Comparison of ENCODE assay signal across 15 cellular contexts in the genomic region with DNA sequence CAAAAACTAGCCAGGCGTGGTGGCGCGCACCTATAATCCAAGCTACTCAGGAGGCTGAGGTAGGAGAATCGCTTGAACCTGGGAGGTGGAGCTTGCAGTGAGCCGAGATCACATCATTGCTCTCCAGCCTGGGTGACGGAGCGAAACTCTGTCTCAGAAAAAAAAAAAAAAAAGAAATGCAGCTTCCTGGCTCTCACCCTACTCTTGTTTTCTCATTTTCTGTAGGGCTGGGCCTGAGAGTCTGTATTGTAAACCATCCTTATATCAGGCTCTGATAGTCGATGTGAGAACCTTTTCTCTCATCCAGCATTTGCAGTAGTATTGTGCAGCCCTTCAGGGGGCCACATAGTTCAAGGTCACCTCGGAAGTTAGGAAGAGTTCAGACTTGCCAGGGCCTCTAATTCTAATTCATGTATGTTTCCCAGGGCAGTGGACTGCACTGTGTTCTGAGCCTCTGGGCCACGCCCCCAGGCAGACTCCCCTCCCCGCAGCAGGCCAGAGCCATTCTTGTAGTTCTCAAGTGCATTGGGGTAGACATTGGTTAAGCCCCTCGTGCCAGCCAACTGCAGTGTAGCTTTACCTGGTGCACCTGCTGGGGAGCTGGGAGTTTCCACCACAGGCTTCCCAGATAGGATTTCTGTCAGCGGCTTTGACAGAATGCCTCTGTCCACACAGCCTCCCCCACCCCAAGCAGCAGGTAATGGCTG. TPM values are rescaled to one million over a fixed set of nuclear protein-coding genes. Genes with fewer than 3 reads are reported as not detected.
DNase-seq lines count a peak whose midpoint lies in the region; ATAC-seq, FAIRE-seq and TF ChIP-seq lines count a peak whose summit lies in the region.
"Had no signal": no experiment of that assay in that cellular context is flagged by ENCODE, and none has a peak within 500 bp of the region (broad histone marks: within the 10 kb centered on the region; RNA-seq: fewer than 3 reads in every experiment).

No MANE protein-coding gene starts in this region.

- TF ChIP-seq POLR2A in HepG2 (IDR thresholded peaks at IDR 0.05; ENCODE audit: insufficient read depth in 1 of 2, low read depth in 2 of 2, low read length in 2 of 2) (no peak), right lobe of liver (IDR thresholded peaks at IDR 0.05) (no peak), body of pancreas (IDR thresholded peaks at IDR 0.05) (no peak)

- DNase-seq in HepG2 (ENCODE audit: low spot score) (peak; percentile 62), right lobe of liver (no peak), body of pancreas (peak; percentile 52 to 73 (median 66)), neural crest cell (ENCODE audit: low read depth, low spot score) (peak; percentile 21), aorta (no peak), lower lobe of right lung (no peak), Ammon's horn (ENCODE audit: low spot score) (no peak), Kasumi-1 (lab: John Stamatoyannopoulos, UW) (no peak)
- DNase-seq: activated CD8-positive, alpha-beta memory T cell treated with anti-CD3 and anti-CD28 coated beads, Interleukin-2, amount 50 U/mL, for 4 hours; anterior cingulate cortex; NCI-H2029 had no signal

- no peaks in the 10 kb centered on the region for H4K20me1 ChIP-seq in HepG2 (ENCODE audit: insufficient read depth, low read length)

- 56% methylated on average over 10 of the region's 13 CpGs for WGBS in HepG2 (ENCODE audit: low lambda C conversion rate)
- WGBS in right lobe of liver (ENCODE audit: insufficient coverage, low coverage, low lambda C conversion rate, missing lambda C conversion rate) = 73% methylated on average over 6 of the region's 13 CpGs
- 48 to 56% methylated on average over 13 of the region's 13 CpGs for WGBS in body of pancreas, 2 donors
- 82 to 86% methylated on average over 12 to 13 of the region's 13 CpGs for WGBS in aorta, 2 donors

- no peak overlapping the region for H2AFZ ChIP-seq in HepG2 (ENCODE audit: low read length)

- TF ChIP-seq EP300 in HepG2 (IDR thresholded peaks at IDR 0.05; ENCODE audit: low read depth in 2 of 2, low read length in 2 of 2) (peak in 1 of 2 experiments; percentile 36; a peak in 1 of 4 replicates), HepG2 (CRISPR knock-in tag; IDR thresholded peaks at IDR 0.05; ENCODE audit: borderline replicate concordance) (no peak)

- intact Hi-C loops in HepG2 (cut with micrococcal nuclease; ENCODE audit: unreplicated experiment) = loop anchor here (5.0 kb wide), 1 partner anchor 39 kb away; the partner anchor contains the start of gene PDCD4
- intact Hi-C loops in right lobe of liver (cut with DNase I) = no loop called here
- intact Hi-C loops in body of pancreas (cut with DNase I) = no loop called here
- intact Hi-C loops in aorta (cut with DNase I) = loop anchor here in 1 of 2 donors (5.0 kb wide), 1 partner anchor 34 kb away; no protein-coding TSS in a partner anchor
- intact Hi-C loops in lower lobe of right lung (cut with DNase I) = no loop called here

- H3K27ac Mint-ChIP-seq in neural crest cell (ENCODE audit: unreplicated experiment) = no peak overlapping the region
- H3K27ac Mint-ChIP-seq: B cell; dendritic cell treated with granulocyte-macrophage colony-stimulating factor and Interleukin-4, amounts not matched to agents 40 ng/mL and 50 ng/mL, for 4 days had no signal

- BruUV-seq in HepG2 (replicated peaks; lab: Mats Ljungman, UMichigan) = no TSS peak

- POLR2A ChIA-PET in HepG2 (lab: Yijun Ruan, JAX) = interaction anchor here (1.0 to 2.5 kb wide), 4 partner anchors 10 to 85 kb away, joined by 3 to 7 read pairs (median 6); partner anchors contain the start of gene PDCD4

- H3K27me3 Mint-ChIP-seq in neural crest cell (ENCODE audit: low read depth) = no peaks in the 10 kb centered on the region
- H3K27me3 Mint-ChIP-seq: B cell had no signal

- FAIRE-seq in HepG2 (lab: Jason Lieb, UNC) = peak; percentile 82

- CTCF ChIA-PET in HepG2 (lab: Yijun Ruan, JAX; ENCODE audit: low intra/inter-chr PET ratio, low total read pairs) = no interaction called here

- H3K79me2 ChIP-seq in HepG2 (ENCODE audit: insufficient read depth, low read length) = no peaks in the 10 kb centered on the region

- H3K36me3 Mint-ChIP-seq in neural crest cell (ENCODE audit: low read depth) = no peaks in the 10 kb centered on the region

- H3K4me3 ChIP-seq in HepG2 (replicated peaks in 1 of 3; ENCODE audit: insufficient read depth in 1 of 3, low read depth in 2 of 3, low read length in 3 of 3) = peak overlapping the region; percentile 43 to 62 (median 44)
- H3K4me3 ChIP-seq in right lobe of liver = no peak overlapping the region
- no peak overlapping the region for H3K4me3 ChIP-seq in body of pancreas
- no peak overlapping the region for H3K4me3 ChIP-seq in aorta (ENCODE audit: low read length in 2 of 2)
- no peak overlapping the region for H3K4me3 ChIP-seq in lower lobe of right lung
- H3K4me3 ChIP-seq: SK-N-MC had no signal

- no peak overlapping the region for H3K4me3 Mint-ChIP-seq in neural crest cell
- H3K4me3 Mint-ChIP-seq: B cell; dendritic cell treated with granulocyte-macrophage colony-stimulating factor and Interleukin-4, amounts not matched to agents 40 ng/mL and 50 ng/mL, for 4 days had no signal

- peak overlapping the region; percentile 33 for H3K27ac ChIP-seq in HepG2 (ENCODE audit: extremely low read length, insufficient read depth, low read length)
- H3K27ac ChIP-seq in right lobe of liver = no peak overlapping the region
- H3K27ac ChIP-seq in body of pancreas = peak overlapping the region; percentile 88 to 96 (median 94)
- H3K27ac ChIP-seq in aorta (ENCODE audit: low read depth in 1 of 2, low read length in 2 of 2) = peak overlapping the region; percentile 12 to 52
- no peak overlapping the region for H3K27ac ChIP-seq in lower lobe of right lung
- H3K27ac ChIP-seq: SK-N-MC, VCaP had no signal

- H3K4me2 ChIP-seq in HepG2 (ENCODE audit: low read depth, low read length) = peak overlapping the region; percentile 75

- H3K9me3 ChIP-seq in HepG2 (ENCODE audit: low read length) = no peaks in the 10 kb centered on the region
- H3K9me3 ChIP-seq in right lobe of liver = no peaks in the 10 kb centered on the region
- H3K9me3 ChIP-seq in body of pancreas = no peaks in the 10 kb centered on the region
- no peaks in the 10 kb centered on the region for H3K9me3 ChIP-seq in aorta (ENCODE audit: control insufficient read depth, low read length)
- H3K9me3 ChIP-seq in lower lobe of right lung = no peaks in the 10 kb centered on the region

- H3K4me1 Mint-ChIP-seq in neural crest cell = peaks cover 43% of the 10 kb centered on the region

- TF ChIP-seq CTCF in HepG2 (CRISPR knock-in tag; IDR thresholded peaks at IDR 0.05) = no peak
- TF ChIP-seq CTCF in right lobe of liver (IDR thresholded peaks at IDR 0.05) = no peak
- peak in 1 of 7 experiments; percentile 7 for TF ChIP-seq CTCF in body of pancreas (IDR thresholded peaks at IDR 0.05)
- no peak for TF ChIP-seq CTCF in neural crest cell (conservative IDR thresholded peaks at IDR 0.05)
- TF ChIP-seq CTCF in lower lobe of right lung (IDR thresholded peaks at IDR 0.05) = no peak

- no peaks in the 10 kb centered on the region; a peak in 2 of 5 replicates for H3K27me3 ChIP-seq in HepG2 (ENCODE audit: control insufficient read depth in 1 of 2, insufficient read depth in 2 of 2, low read length in 2 of 2)
- no peaks in the 10 kb centered on the region for H3K27me3 ChIP-seq in right lobe of liver
- no peaks in the 10 kb centered on the region for H3K27me3 ChIP-seq in body of pancreas
- no peaks in the 10 kb centered on the region for H3K27me3 ChIP-seq in aorta (ENCODE audit: control insufficient read depth in 1 of 2, insufficient read depth in 2 of 2, low read length in 1 of 2)
- no peaks in the 10 kb centered on the region for H3K27me3 ChIP-seq in lower lobe of right lung (ENCODE audit: low read depth)

- ATAC-seq in HepG2 (peak; percentile 81), right lobe of liver (no peak), body of pancreas (peak; percentile 13), aorta (ENCODE audit: low FRiP score) (no peak), lower lobe of right lung (no peak)

- no peaks in the 10 kb centered on the region for H3K36me3 ChIP-seq in HepG2 (replicated peaks in 1 of 2; ENCODE audit: control insufficient read depth in 1 of 2, insufficient read depth in 2 of 2, low read length in 2 of 2)
- H3K36me3 ChIP-seq in right lobe of liver = no peaks in the 10 kb centered on the region
- H3K36me3 ChIP-seq in body of pancreas (replicated peaks in 1 of 2; ENCODE audit: insufficient read depth in 1 of 2, low read depth in 2 of 2) = no peaks in the 10 kb centered on the region
- peaks cover 0 to 2% of the 10 kb centered on the region in 2 donors for H3K36me3 ChIP-seq in aorta (ENCODE audit: control insufficient read depth in 1 of 2, insufficient read depth in 2 of 2, low read length in 1 of 2)
- H3K36me3 ChIP-seq in lower lobe of right lung = no peaks in the 10 kb centered on the region

- TF ChIP-seq RAD21 in HepG2 (CRISPR knock-in tag; IDR thresholded peaks at IDR 0.05) = no peak

- H3K9me3 Mint-ChIP-seq in neural crest cell = no peaks in the 10 kb centered on the region
- H3K9me3 Mint-ChIP-seq: dendritic cell treated with granulocyte-macrophage colony-stimulating factor and Interleukin-4, amounts not matched to agents 40 ng/mL and 50 ng/mL, for 4 days had no signal

- in situ Hi-C loops in HepG2 (cut with HindIII; ENCODE audit: extremely low pct_ligation_motif_present, low pct_unique_long_range_greater_than_20kb) = no loop called here

- peaks cover 90% of the 10 kb centered on the region for H3K4me1 ChIP-seq in HepG2 (ENCODE audit: insufficient read depth, low read length)
- no peaks in the 10 kb centered on the region for H3K4me1 ChIP-seq in right lobe of liver
- peaks cover 57% of the 10 kb centered on the region for H3K4me1 ChIP-seq in body of pancreas
- peaks cover 0 to 3% of the 10 kb centered on the region in 2 donors for H3K4me1 ChIP-seq in aorta (ENCODE audit: control insufficient read depth in 1 of 2, insufficient read depth in 2 of 2, low read length in 2 of 2)
- peaks cover 22% of the 10 kb centered on the region for H3K4me1 ChIP-seq in lower lobe of right lung

- H3K9ac ChIP-seq in HepG2 (ENCODE audit: insufficient read depth, low read depth, low read length) = peak overlapping the region; percentile 52

RNA-seq across cellular contexts. Expression of gene PDCD4, which starts 38.3 kb away (rescaled TPM):
- 56.2 and 92.8 TPM in 2 replicates for total RNA-seq in HepG2 (2016; rRNA removed; fragmentation: Illumina TruSeq; extraction: Trizol)
- total RNA-seq in HepG2 (2016; cell fraction: cytosol; rRNA removed; fragmentation: Illumina TruSeq; extraction: Trizol; ENCODE audit: low read depth) = 16.2 and 22.3 TPM in 2 replicates
- 63.2 and 84.9 TPM in 2 replicates for total RNA-seq in HepG2 (2016; cell fraction: insoluble cytoplasmic fraction; rRNA removed; fragmentation: Illumina TruSeq; extraction: Trizol)
- 12.3 and 13.7 TPM in 2 replicates for total RNA-seq in HepG2 (2016; cell fraction: membrane; rRNA removed; fragmentation: Illumina TruSeq; extraction: Trizol)
- total RNA-seq in HepG2 (2016; cell fraction: nucleus; rRNA removed; fragmentation: Illumina TruSeq; extraction: Trizol) = 30.6 and 42.1 TPM in 2 replicates
- 22.4 and 22.8 TPM in 2 replicates for polyA plus RNA-seq in HepG2 (2011; rRNA removed)
- 7.6 and 12.9 TPM in 2 replicates for polyA plus RNA-seq in HepG2 (2011; cell fraction: cytosol; rRNA removed)
- 8.4 and 13.8 TPM in 2 replicates for polyA plus RNA-seq in HepG2 (2011; cell fraction: nucleus; rRNA removed)
- 50.1 and 77.6 TPM in 2 replicates for polyA plus RNA-seq in HepG2 (2012)
- 2.7 and 4.0 TPM in 2 replicates for polyA plus RNA-seq in HepG2 (2016; cell fraction: cytosol; fragmentation: Illumina TruSeq; extraction: Trizol; ENCODE audit: low read depth)
- polyA plus RNA-seq in HepG2 (2016; cell fraction: insoluble cytoplasmic fraction; fragmentation: Illumina TruSeq; extraction: Trizol; ENCODE audit: low read depth) = 112 and 113 TPM in 2 replicates
- 9.3 and 9.7 TPM in 2 replicates for polyA plus RNA-seq in HepG2 (2016; cell fraction: membrane; fragmentation: Illumina TruSeq; extraction: Trizol; ENCODE audit: low read depth)
- 58.0 and 60.5 TPM in 2 replicates for polyA plus RNA-seq in HepG2 (2016; cell fraction: nucleus; fragmentation: Illumina TruSeq; extraction: Trizol; ENCODE audit: insufficient read depth, low read depth)
- 3.8 and 12.7 TPM in 2 replicates for polyA minus RNA-seq in HepG2 (2011; rRNA and poly(A)+ RNA removed; ENCODE audit: low replicate concordance)
- 19.9 and 36.2 TPM in 2 replicates for polyA minus RNA-seq in HepG2 (2011; cell fraction: cytosol; rRNA and poly(A)+ RNA removed)
- polyA minus RNA-seq in HepG2 (2011; cell fraction: nucleus; rRNA and poly(A)+ RNA removed) = 50.6 and 51.0 TPM in 2 replicates
- total RNA-seq in right lobe of liver = 100 to 1,000 TPM in 1 of 6 experiments, 10 to 100 TPM in 5; 10.8 to 105 (median 32.5) TPM
- 100 to 1,000 TPM; 332 to 458 TPM for total RNA-seq in body of pancreas
- total RNA-seq in neural crest cell = 37.8 and 41.9 TPM in 2 replicates
- 100 to 1,000 TPM in 1 of 2 donors, 10 to 100 TPM in 1; 67.5 to 124 TPM for total RNA-seq in aorta
- 10 to 100 TPM; 46.6 to 89.7 TPM for polyA plus RNA-seq in aorta
- 74.2 TPM for total RNA-seq in lower lobe of right lung

Comparison
In these comparisons a context has a peak if more than half of its experiments do, and no peak if none do; other contexts are left out.
1. ATAC-seq: peak in HepG2 (single experiment) and body of pancreas (single experiment); none in right lobe of liver (0 of 4), aorta (single experiment) and lower lobe of right lung (0 of 2).
2. DNase-seq: peak in HepG2 (single experiment), body of pancreas (4 of 4) and neural crest cell (single experiment); none in right lobe of liver (0 of 3), aorta (0 of 2), lower lobe of right lung (single experiment), Ammon's horn (single experiment) and Kasumi-1 (0 of 2).
3. H3K27ac ChIP-seq: peak in HepG2 (single experiment), body of pancreas (4 of 4) and aorta (2 of 2); none in right lobe of liver (0 of 3) and lower lobe of right lung (single experiment).
4. H3K4me3 ChIP-seq: peak in HepG2 (3 of 3); none in right lobe of liver (0 of 3), body of pancreas (0 of 2), aorta (0 of 2) and lower lobe of right lung (single experiment).